In genomic region chr13:110684388-110685056, GRCh38 we compare ENCODE assay signal across 1 cellular context.
TF ChIP-seq lines count a peak whose summit lies in the region.

No MANE protein-coding gene starts in this region.

TF ChIP-seq in GM12878, 131 proteins besides CTCF, POLR2A, EP300 and RAD21 (continued from another document):
- TF ChIP-seq NKRF (conservative IDR thresholded peaks at IDR 0.05) (no peak), ELK1 (IDR thresholded peaks at IDR 0.05; ENCODE audit: low read depth, low read length) (no peak), MXI1 (IDR thresholded peaks at IDR 0.05; ENCODE audit: low read depth, low read length) (no peak), SMAD5 (IDR thresholded peaks at IDR 0.05; ENCODE audit: low read depth) (no peak), PKNOX1 (IDR thresholded peaks at IDR 0.05) (no peak)
